In the genomic region with DNA sequence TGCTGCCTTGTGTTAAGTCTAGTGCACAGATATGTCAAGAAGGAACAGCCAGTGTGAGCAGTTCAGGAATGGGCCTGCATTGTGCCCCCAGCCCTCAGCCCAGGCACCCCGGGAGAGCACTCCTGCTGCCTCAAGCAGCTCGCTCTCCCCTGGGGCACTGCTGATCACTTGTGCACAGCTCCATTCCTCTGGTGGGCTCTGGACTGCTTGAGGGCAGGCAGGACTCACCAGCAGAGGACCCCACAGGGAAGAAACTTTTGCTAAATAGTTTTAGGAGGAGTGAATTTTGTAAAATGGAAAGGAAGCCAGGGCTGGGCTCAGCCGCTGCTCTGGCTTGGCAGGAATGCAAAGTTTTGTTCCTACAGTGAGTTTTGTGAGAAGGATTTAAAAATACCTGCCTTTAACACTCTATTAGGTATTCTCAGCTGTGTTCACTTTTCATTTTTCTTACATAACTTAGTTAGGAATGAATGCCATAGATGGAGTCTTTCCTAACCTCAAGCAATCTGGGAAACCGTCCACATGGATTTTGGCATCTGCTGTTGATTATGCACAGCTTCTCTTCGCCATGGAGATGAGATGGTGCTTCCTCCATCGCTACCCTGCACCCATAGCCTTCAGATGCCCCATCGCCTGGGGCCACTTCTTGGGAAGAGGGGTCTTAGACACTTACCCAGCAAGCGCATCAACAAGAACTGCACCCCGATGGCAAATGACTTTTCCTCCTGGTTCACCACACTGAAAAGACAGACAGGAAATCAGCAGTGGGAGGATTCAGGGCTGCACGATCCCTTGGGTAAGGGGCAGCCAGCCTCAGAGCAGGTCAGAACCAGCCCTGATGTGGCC, we compare ENCODE assay signal across 1 cellular context.
TF ChIP-seq lines count a peak whose summit lies in the region.

No MANE protein-coding gene starts in this region.

TF ChIP-seq in SK-N-SH, 30 proteins besides CTCF, POLR2A, EP300 and RAD21 (continued from another document):
- TF ChIP-seq, protein P1, sequence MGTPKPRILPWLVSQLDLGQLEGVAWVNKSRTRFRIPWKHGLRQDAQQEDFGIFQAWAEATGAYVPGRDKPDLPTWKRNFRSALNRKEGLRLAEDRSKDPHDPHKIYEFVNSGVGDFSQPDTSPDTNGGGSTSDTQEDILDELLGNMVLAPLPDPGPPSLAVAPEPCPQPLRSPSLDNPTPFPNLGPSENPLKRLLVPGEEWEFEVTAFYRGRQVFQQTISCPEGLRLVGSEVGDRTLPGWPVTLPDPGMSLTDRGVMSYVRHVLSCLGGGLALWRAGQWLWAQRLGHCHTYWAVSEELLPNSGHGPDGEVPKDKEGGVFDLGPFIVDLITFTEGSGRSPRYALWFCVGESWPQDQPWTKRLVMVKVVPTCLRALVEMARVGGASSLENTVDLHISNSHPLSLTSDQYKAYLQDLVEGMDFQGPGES (IDR thresholded peaks at IDR 0.05; ENCODE audit: low read depth, low read length), result no peak
- TF ChIP-seq TCF12 (IDR thresholded peaks at IDR 0.05) (peak; percentile 94), GATA2 (CRISPR knock-in tag; IDR thresholded peaks at IDR 0.05) (no peak), FOSL2 (IDR thresholded peaks at IDR 0.05; ENCODE audit: borderline replicate concordance, low read depth) (no peak), MEF2A (IDR thresholded peaks at IDR 0.05; ENCODE audit: borderline replicate concordance, low read depth) (0 out of 2 replicates have a peak, but pooled peaks have one; percentile 13), FOXM1 (IDR thresholded peaks at IDR 0.05; ENCODE audit: low read depth) (no peak), TEAD4 (IDR thresholded peaks at IDR 0.05; ENCODE audit: borderline replicate concordance, insufficient read depth) (0 out of 2 replicates have a peak, but pooled peaks have one; percentile 12), POLR2AphosphoS5 (IDR thresholded peaks at IDR 0.05; ENCODE audit: low read depth, low read length) (no peak; the same call in 1 of the 2 replicates), JUND (IDR thresholded peaks at IDR 0.05) (no peak)
- TF ChIP-seq, protein P2, sequence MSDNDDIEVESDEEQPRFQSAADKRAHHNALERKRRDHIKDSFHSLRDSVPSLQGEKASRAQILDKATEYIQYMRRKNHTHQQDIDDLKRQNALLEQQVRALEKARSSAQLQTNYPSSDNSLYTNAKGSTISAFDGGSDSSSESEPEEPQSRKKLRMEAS (IDR thresholded peaks at IDR 0.05; ENCODE audit: low read depth), result no peak
- TF ChIP-seq, protein P3, sequence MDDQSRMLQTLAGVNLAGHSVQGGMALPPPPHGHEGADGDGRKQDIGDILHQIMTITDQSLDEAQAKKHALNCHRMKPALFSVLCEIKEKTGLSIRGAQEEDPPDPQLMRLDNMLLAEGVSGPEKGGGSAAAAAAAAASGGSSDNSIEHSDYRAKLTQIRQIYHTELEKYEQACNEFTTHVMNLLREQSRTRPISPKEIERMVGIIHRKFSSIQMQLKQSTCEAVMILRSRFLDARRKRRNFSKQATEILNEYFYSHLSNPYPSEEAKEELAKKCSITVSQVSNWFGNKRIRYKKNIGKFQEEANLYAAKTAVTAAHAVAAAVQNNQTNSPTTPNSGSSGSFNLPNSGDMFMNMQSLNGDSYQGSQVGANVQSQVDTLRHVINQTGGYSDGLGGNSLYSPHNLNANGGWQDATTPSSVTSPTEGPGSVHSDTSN (IDR thresholded peaks at IDR 0.05), result peak; percentile 42
